Comparison of ENCODE assay signal across 8 cellular contexts in the genomic region with DNA sequence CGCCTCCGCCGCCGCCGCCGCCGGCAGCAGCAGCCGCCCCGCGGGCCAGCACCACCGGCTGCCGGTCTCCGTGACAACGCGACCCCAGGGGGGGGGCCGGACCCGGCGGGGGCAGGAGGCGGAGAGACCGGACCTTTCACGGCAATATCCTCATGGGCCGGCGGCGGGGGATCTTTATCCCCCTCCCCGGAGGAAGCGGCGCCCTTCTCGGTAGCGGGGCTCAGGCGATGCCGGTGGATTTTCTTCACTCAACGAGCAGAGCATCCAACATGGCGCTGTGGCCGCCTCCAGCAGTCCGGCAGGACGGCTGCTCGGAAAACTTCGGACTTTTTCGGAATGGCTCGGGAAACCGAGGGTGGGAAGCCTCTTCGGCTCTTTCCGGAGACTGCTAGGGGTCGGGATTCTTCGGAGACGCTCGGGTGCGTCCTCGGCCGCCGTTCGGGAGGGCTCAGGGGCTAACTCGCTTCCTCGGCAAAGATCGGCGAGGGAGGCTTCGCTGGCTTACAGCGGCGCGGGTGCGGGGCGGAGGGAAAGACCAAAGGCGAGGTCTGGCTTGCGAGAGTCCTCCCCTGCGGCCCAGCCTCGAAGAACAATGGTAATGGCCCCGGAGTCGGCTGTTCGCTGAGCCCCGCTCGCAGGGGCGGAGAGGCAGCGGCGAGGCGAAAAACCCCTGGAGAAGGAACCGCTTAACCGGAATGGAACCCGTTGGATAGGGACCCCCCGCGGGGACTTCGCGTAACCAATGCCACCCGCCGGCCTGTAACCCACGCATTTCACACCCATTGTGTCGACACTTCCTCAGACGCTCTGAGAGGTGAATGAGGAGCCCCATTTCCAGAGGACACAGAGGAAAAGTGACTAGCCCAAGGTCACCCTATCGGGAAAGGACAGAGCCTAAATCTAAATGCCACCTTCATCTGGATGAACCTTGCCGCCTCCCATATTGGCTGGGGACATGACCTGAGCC. TPM values are rescaled to one million over a fixed set of nuclear protein-coding genes. Genes with fewer than 3 reads are reported as not detected.
A peak's percentile ranks its signal among the peaks of the same experiment; 100 is the strongest.
DNase-seq lines count a peak whose midpoint lies in the region; ATAC-seq and TF ChIP-seq lines count a peak whose summit lies in the region.

A gene with protein sequence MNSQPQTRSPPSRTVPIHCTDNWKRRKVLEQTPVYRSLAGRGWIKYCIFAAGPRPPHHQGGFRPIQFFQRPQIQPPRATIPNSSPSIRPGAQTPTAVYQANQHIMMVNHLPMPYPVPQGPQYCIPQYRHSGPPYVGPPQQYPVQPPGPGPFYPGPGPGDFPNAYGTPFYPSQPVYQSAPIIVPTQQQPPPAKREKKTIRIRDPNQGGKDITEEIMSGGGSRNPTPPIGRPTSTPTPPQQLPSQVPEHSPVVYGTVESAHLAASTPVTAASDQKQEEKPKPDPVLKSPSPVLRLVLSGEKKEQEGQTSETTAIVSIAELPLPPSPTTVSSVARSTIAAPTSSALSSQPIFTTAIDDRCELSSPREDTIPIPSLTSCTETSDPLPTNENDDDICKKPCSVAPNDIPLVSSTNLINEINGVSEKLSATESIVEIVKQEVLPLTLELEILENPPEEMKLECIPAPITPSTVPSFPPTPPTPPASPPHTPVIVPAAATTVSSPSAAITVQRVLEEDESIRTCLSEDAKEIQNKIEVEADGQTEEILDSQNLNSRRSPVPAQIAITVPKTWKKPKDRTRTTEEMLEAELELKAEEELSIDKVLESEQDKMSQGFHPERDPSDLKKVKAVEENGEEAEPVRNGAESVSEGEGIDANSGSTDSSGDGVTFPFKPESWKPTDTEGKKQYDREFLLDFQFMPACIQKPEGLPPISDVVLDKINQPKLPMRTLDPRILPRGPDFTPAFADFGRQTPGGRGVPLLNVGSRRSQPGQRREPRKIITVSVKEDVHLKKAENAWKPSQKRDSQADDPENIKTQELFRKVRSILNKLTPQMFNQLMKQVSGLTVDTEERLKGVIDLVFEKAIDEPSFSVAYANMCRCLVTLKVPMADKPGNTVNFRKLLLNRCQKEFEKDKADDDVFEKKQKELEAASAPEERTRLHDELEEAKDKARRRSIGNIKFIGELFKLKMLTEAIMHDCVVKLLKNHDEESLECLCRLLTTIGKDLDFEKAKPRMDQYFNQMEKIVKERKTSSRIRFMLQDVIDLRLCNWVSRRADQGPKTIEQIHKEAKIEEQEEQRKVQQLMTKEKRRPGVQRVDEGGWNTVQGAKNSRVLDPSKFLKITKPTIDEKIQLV (N-terminal part only) (minus strand): TSS at position 309 of the 967 bp plus-strand sequence. CDS start 174,155 bp downstream, outside the sequence.

- ATAC-seq in GM21737 (IDR thresholded peaks at IDR 0.05; ENCODE audit: unreplicated experiment): peak; percentile 89

- H3K27ac ChIP-seq in KMS-11: peak within 1 kb of the TSS; percentile 73
- H3K27ac ChIP-seq in Peyer's patch: peak within 1 kb of the TSS; percentile 85 to 93 (median 91)
- peak within 1 kb of the TSS; percentile 91 to 96 for H3K27ac ChIP-seq in esophagus (ENCODE audit: low read depth in 2 of 2, low read length in 1 of 2)

- H3K4me3 ChIP-seq in KMS-11 (IDR thresholded peaks at IDR 0.05; ENCODE audit: insufficient read depth, low read depth, low read length): peak within 1 kb of the TSS; percentile 72
- peak within 1 kb of the TSS; percentile 53 to 95 (median 77) for H3K4me3 ChIP-seq in Peyer's patch
- H3K4me3 ChIP-seq in esophagus (ENCODE audit: low read depth in 1 of 2, low read length in 2 of 2): peak within 1 kb of the TSS; percentile 90 to 92
- H3K4me3 ChIP-seq in mucosa of stomach (ENCODE audit: low read length): peak within 1 kb of the TSS; percentile 82

- peak within 1 kb of the TSS; percentile 78 for H3K4me2 ChIP-seq in KMS-11

- H4K20me1 ChIP-seq in KMS-11 (ENCODE audit: insufficient read depth): no peaks in the 10 kb centered on the region

- H3K36me3 ChIP-seq in KMS-11 (ENCODE audit: insufficient read depth): no peaks in the 10 kb centered on the region
- no peaks in the 10 kb centered on the region for H3K36me3 ChIP-seq in Peyer's patch
- no peaks in the 10 kb centered on the region for H3K36me3 ChIP-seq in esophagus (ENCODE audit: control insufficient read depth in 2 of 2, insufficient read depth in 2 of 2, low read length in 1 of 2)
- H3K36me3 ChIP-seq in mucosa of stomach (ENCODE audit: control insufficient read depth, insufficient read depth, low read length): no peaks in the 10 kb centered on the region

- peak; percentile 55 to 63 for TF ChIP-seq POLR2A in Peyer's patch (IDR thresholded peaks at IDR 0.05)

- WGBS in esophagus, 2 donors: 2% methylated on average over 78 to 89 of the region's 89 CpGs

- H3K9me3 ChIP-seq in Peyer's patch (no peaks in the 10 kb centered on the region), esophagus (ENCODE audit: control insufficient read depth in 2 of 2, insufficient read depth in 1 of 2, low read depth in 1 of 2, low read length in 1 of 2) (no peaks in the 10 kb centered on the region), mucosa of stomach (ENCODE audit: control insufficient read depth, low read length) (no peaks in the 10 kb centered on the region)

- H3K79me2 ChIP-seq in KMS-11 (ENCODE audit: insufficient read depth, low read depth): peaks cover 28% of the 10 kb centered on the region; the same call in 1 of the 2 replicates

- peak within 1 kb of the TSS; percentile 83 for H2AFZ ChIP-seq in KMS-11 (ENCODE audit: low read depth)

- H3K4me1 ChIP-seq in KMS-11 (ENCODE audit: low read depth, poor library complexity, severe bottlenecking) (peaks cover 16% of the 10 kb centered on the region), Peyer's patch (peaks cover 0 to 14% (median 0%) of the 10 kb centered on the region in 4 donors), esophagus (ENCODE audit: control insufficient read depth in 2 of 2, insufficient read depth in 2 of 2, low read length in 1 of 2) (no peaks in the 10 kb centered on the region), mucosa of stomach (ENCODE audit: control insufficient read depth, insufficient read depth, low read length) (peaks cover 11% of the 10 kb centered on the region)

- peak; percentile 95 for DNase-seq in DMS53 treated with DMSO at 0.1 percent for 48 hours (lab: John Stamatoyannopoulos, UW; ENCODE audit: unreplicated experiment)
- DNase-seq in Peyer's patch: peak; percentile 97 to 100 (median 99)
- DNase-seq in activated T-cell treated with anti-CD3 and anti-CD28 coated beads, Interleukin-2, amount 50 U/mL, for 48 hours: peak; percentile 100
- DNase-seq in stimulated activated CD8-positive, alpha-beta memory T cell treated with anti-CD3 and anti-CD28 coated beads, Interleukin-7, amount 100 ng/mL, for 1 hour (ENCODE audit: low read depth in 2 of 2): peak; percentile 99

- peak within 1 kb of the TSS; percentile 80 for H3K9ac ChIP-seq in KMS-11
- peak within 1 kb of the TSS; percentile 90 for H3K9ac ChIP-seq in mucosa of stomach (ENCODE audit: low read length)

- H3K27me3 ChIP-seq in KMS-11 (ENCODE audit: insufficient read depth, low read depth) (no peaks in the 10 kb centered on the region), Peyer's patch (no peaks in the 10 kb centered on the region), esophagus (ENCODE audit: control insufficient read depth in 1 of 2, insufficient read depth in 2 of 2, low read length in 2 of 2) (no peaks in the 10 kb centered on the region), mucosa of stomach (ENCODE audit: control insufficient read depth, insufficient read depth, low read length) (no peaks in the 10 kb centered on the region)

- no peak for TF ChIP-seq CTCF in KMS-11 (conservative IDR thresholded peaks at IDR 0.05; ENCODE audit: low read depth, low read length)
- no peak for TF ChIP-seq CTCF in Peyer's patch (IDR thresholded peaks at IDR 0.05)

RNA-seq across cellular contexts. Expression of the gene that starts here (rescaled TPM):
- 100 to 1,000 TPM in 1 of 4 donors, 10 to 100 TPM in 3; 56.6 to 131 (median 70.8) TPM for total RNA-seq in Peyer's patch
- polyA plus RNA-seq in esophagus: 10 to 100 TPM; 15.7 to 22.3 TPM

Comparison
In these comparisons a context has a peak if more than half of its experiments do, and no peak if none do; other contexts are left out.
1. Peak in every context shown above with its lines: DNase-seq, ATAC-seq, H3K4me3 ChIP-seq and H3K27ac ChIP-seq.